Comparison of ENCODE assay signal across 25 cellular contexts in genomic region chr5:93954421-93955069, GRCh38.
"Had no signal": no experiment of that assay in that cellular context is flagged by ENCODE, and none has a peak within 500 bp of the region (broad histone marks: within the 10 kb centered on the region; RNA-seq: fewer than 3 reads in every experiment).

No MANE protein-coding gene starts in this region.

- H3K27ac Mint-ChIP-seq: immature natural killer cell; memory B cell; nephron progenitor cell; stimulated activated memory B cell treated with anti-CD40 and anti-IgM and Interleukin-4, amounts not matched to agents 10 μg/mL and 1 μg/mL and 100 μg/mL, for 72 hours; stimulated activated naive CD8-positive, alpha-beta T cell treated with anti-CD3 and anti-CD28 coated beads, Interleukin-15, Interleukin-2, amounts not matched to agents 100 ng/mL and 50 ng/mL, for 24 hours had no signal

- ATAC-seq: left cardiac atrium; lower lobe of right lung; psoas muscle; right lobe of liver; stimulated activated memory B cell treated with anti-CD40 and anti-IgM and Interleukin-4, amounts not matched to agents 10 μg/mL and 1 μg/mL and 100 μg/mL, for 72 hours; upper lobe of right lung had no signal

- H3K79me2 ChIP-seq: parathyroid adenoma had no signal

- H3K9ac ChIP-seq: parathyroid adenoma had no signal

- H3K27ac ChIP-seq: colonic mucosa, left ventricle myocardium inferior, lower lobe of right lung, parathyroid adenoma, psoas muscle, right lobe of liver, tibial artery, upper lobe of right lung, vagina had no signal

- H3K36me3 ChIP-seq: colonic mucosa, left ventricle myocardium inferior, lower lobe of right lung, right lobe of liver, upper lobe of right lung, vagina had no signal

- FAIRE-seq: endothelial cell of umbilical vein, kidney had no signal

- H3K4me3 ChIP-seq: colonic mucosa, left ventricle myocardium inferior, lower lobe of right lung, psoas muscle, right lobe of liver, tibial artery, upper lobe of right lung, vagina had no signal

- H3K9me3 ChIP-seq: colonic mucosa, left ventricle myocardium inferior, lower lobe of right lung, psoas muscle, tibial artery, upper lobe of right lung, vagina had no signal

- H3K27me3 Mint-ChIP-seq: memory B cell; naive B cell; stimulated activated memory B cell treated with anti-CD40 and anti-IgM and Interleukin-4, amounts not matched to agents 10 μg/mL and 1 μg/mL and 100 μg/mL, for 72 hours; stimulated activated naive CD8-positive, alpha-beta T cell treated with anti-CD3 and anti-CD28 coated beads, Interleukin-15, Interleukin-2, amounts not matched to agents 100 ng/mL and 50 ng/mL, for 24 hours had no signal

- H3K27me3 ChIP-seq: colonic mucosa, right lobe of liver, tibial artery, upper lobe of right lung, vagina had no signal

- H3K4me1 Mint-ChIP-seq: stimulated activated memory B cell treated with anti-CD40 and anti-IgM and Interleukin-4, amounts not matched to agents 10 μg/mL and 1 μg/mL and 100 μg/mL, for 72 hours had no signal

- H3K4me1 ChIP-seq: colonic mucosa, left ventricle myocardium inferior, lower lobe of right lung, parathyroid adenoma, psoas muscle, right lobe of liver, tibial artery, upper lobe of right lung, vagina had no signal

- DNase-seq: colonic mucosa; dermis blood vessel endothelial cell; foreskin melanocyte; head of caudate nucleus; hippocampal formation; immature natural killer cell; kidney; left cardiac atrium; left ventricle myocardium inferior; lower lobe of right lung; naive B cell; nephron progenitor cell; psoas muscle; retina; right lobe of liver; stimulated activated CD4-positive, alpha-beta T cell treated with anti-CD3 and anti-CD28 coated beads, Interleukin-1b, Interleukin-23, amount 100 ng/mL, for 48 hours; stimulated activated CD4-positive, alpha-beta T cell treated with anti-CD3 and anti-CD28 coated beads, Interleukin-4, amount 100 ng/mL, for 24 hours; tibial artery; upper lobe of right lung had no signal

- H3K4me3 Mint-ChIP-seq: immature natural killer cell; memory B cell; naive B cell; nephron progenitor cell; stimulated activated memory B cell treated with anti-CD40 and anti-IgM and Interleukin-4, amounts not matched to agents 10 μg/mL and 1 μg/mL and 100 μg/mL, for 72 hours; stimulated activated naive CD8-positive, alpha-beta T cell treated with anti-CD3 and anti-CD28 coated beads, Interleukin-15, Interleukin-2, amounts not matched to agents 100 ng/mL and 50 ng/mL, for 24 hours had no signal

- H3K9me3 Mint-ChIP-seq: immature natural killer cell, memory B cell had no signal

- H2AFZ ChIP-seq: parathyroid adenoma had no signal
